Comparison of ENCODE assay signal across 10 cellular contexts in genomic region chr4:156109943-156110925, GRCh38.
A peak's percentile ranks its signal among the peaks of the same experiment; 100 is the strongest.
DNase-seq lines count a peak whose midpoint lies in the region; ATAC-seq and TF ChIP-seq lines count a peak whose summit lies in the region.
"Had no signal": no experiment of that assay in that cellular context is flagged by ENCODE, and none has a peak within 500 bp of the region (broad histone marks: within the 10 kb centered on the region; RNA-seq: fewer than 3 reads in every experiment).

No MANE protein-coding gene starts in this region.

- H3K36me3 Mint-ChIP-seq in brain: no peaks in the 10 kb centered on the region
- no peaks in the 10 kb centered on the region for H3K36me3 Mint-ChIP-seq in nephron progenitor cell (ENCODE audit: low read depth)

- H3K27me3 Mint-ChIP-seq in brain (no peaks in the 10 kb centered on the region), nephron progenitor cell (ENCODE audit: low read depth, poor library complexity) (no peaks in the 10 kb centered on the region)
- H3K27me3 Mint-ChIP-seq: activated CD4-positive, alpha-beta T cell treated with anti-CD3 and anti-CD28 coated beads, Interleukin-2, amount 10 ng/mL, durations not matched to agents 7 days and 5 days had no signal

- in situ Hi-C loops in KBM-7 (cut with MboI; ENCODE audit: low pct_unique_long_range_greater_than_20kb, low sequenced_read_pairs): no loop called here

- peaks cover 30% of the 10 kb centered on the region for H3K4me1 Mint-ChIP-seq in brain
- peaks cover 5% of the 10 kb centered on the region for H3K4me1 Mint-ChIP-seq in nephron progenitor cell
- H3K4me1 Mint-ChIP-seq: activated CD4-positive, alpha-beta T cell treated with anti-CD3 and anti-CD28 coated beads, Interleukin-2, amount 10 ng/mL, durations not matched to agents 7 days and 5 days had no signal

- TF ChIP-seq CTCF in brain (conservative IDR thresholded peaks at IDR 0.05): no peak
- TF ChIP-seq CTCF in nephron progenitor cell (IDR thresholded peaks at IDR 0.05): no peak

- H3K9me3 Mint-ChIP-seq in brain (peaks cover 0 to 7% (median 0%) of the 10 kb centered on the region in 5 experiments), nephron progenitor cell (peaks cover 5% of the 10 kb centered on the region)
- H3K9me3 Mint-ChIP-seq: activated CD4-positive, alpha-beta T cell treated with anti-CD3 and anti-CD28 coated beads, Interleukin-2, amount 10 ng/mL, durations not matched to agents 7 days and 5 days had no signal

- DNase-seq in GM03348 (ENCODE audit: low spot score) (peak; percentile 41), KBM-7 (peak; percentile 64), nephron progenitor cell (no peak), NCI-H187 treated with DMSO at 0.1 percent for 48 hours (lab: John Stamatoyannopoulos, UW) (no peak), 8988T (no peak)
- DNase-seq: activated CD4-positive, alpha-beta T cell treated with anti-CD3 and anti-CD28 coated beads, Interleukin-2, amount 10 ng/mL, durations not matched to agents 7 days and 5 days; erythroblast had no signal

- ATAC-seq in GM18907 (IDR thresholded peaks at IDR 0.05; ENCODE audit: unreplicated experiment) (no peak), GM19467 (IDR thresholded peaks at IDR 0.05; ENCODE audit: unreplicated experiment) (no peak)

- H3K27ac Mint-ChIP-seq in brain (peak overlapping the region in 4 of 5 experiments; percentile 32 to 88 (median 82)), nephron progenitor cell (peak overlapping the region; percentile 19)
- H3K27ac Mint-ChIP-seq: activated CD4-positive, alpha-beta T cell treated with anti-CD3 and anti-CD28 coated beads, Interleukin-2, amount 10 ng/mL, durations not matched to agents 7 days and 5 days had no signal

- H3K4me3 Mint-ChIP-seq in brain (peak overlapping the region in 1 of 5 experiments; percentile 10), nephron progenitor cell (no peak overlapping the region)
- H3K4me3 Mint-ChIP-seq: activated CD4-positive, alpha-beta T cell treated with anti-CD3 and anti-CD28 coated beads, Interleukin-2, amount 10 ng/mL, durations not matched to agents 7 days and 5 days had no signal

Comparison
In these comparisons a context has a peak if more than half of its experiments do, and no peak if none do; other contexts are left out.
1. DNase-seq: peak in GM03348 (single experiment) and KBM-7 (single experiment); none in nephron progenitor cell (single experiment), NCI-H187 treated with DMSO at 0.1 percent for 48 hours (single experiment) and 8988T (single experiment).